ENCODE assay signal across 16 cellular contexts in the genomic region with DNA sequence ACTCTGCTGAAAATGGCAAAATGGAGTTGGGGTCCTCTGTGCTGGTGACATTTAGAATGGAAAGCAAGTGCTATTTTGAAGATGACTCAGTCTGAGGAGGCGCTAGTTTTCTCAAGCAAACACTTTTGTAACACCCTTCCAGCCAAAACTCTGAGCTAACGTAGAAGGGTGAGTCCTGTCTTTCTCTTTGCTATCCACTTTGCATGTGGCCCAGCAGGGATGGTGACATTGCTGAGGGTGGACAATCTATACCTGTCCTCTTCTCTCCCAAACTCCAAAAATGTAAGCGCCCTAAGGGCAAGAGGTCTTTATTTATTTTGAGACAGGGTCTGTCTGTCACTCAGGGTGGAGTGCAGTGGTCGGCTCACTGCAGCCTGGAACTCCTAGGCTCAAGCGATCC. TPM values are rescaled to one million over a fixed set of nuclear protein-coding genes. Genes with fewer than 3 reads are reported as not detected.
DNase-seq lines count a peak whose midpoint lies in the region; ATAC-seq and TF ChIP-seq lines count a peak whose summit lies in the region.
"Had no signal": no experiment of that assay in that cellular context is flagged by ENCODE, and none has a peak within 500 bp of the region (broad histone marks: within the 10 kb centered on the region; RNA-seq: fewer than 3 reads in every experiment).

No MANE protein-coding gene starts in this region.

- no peaks in the 10 kb centered on the region for H3K9me3 ChIP-seq in BLaER1 treated with 17β-estradiol and CSF1 and Interleukin-3, amounts not matched to agents 10 nM and 100 nM (replicated peaks in 1 of 11)

- peaks cover 0 to 10% (median 9%) of the 10 kb centered on the region in 11 experiments; a peak in 13 of 22 replicates for H4K20me1 ChIP-seq in BLaER1 treated with 17β-estradiol and CSF1 and Interleukin-3, amounts not matched to agents 10 nM and 100 nM

- no peak for TF ChIP-seq CTCF in NB4 (IDR thresholded peaks at IDR 0.05; ENCODE audit: low read depth, low read length)
- no peak for TF ChIP-seq CTCF in chondrocyte (IDR thresholded peaks at IDR 0.05)

- TF ChIP-seq POLR2A in NB4 (IDR thresholded peaks at IDR 0.05; ENCODE audit: extremely low read depth, insufficient read length): no peak

- H3K4me3 ChIP-seq in BLaER1 treated with 17β-estradiol and CSF1 and Interleukin-3, amounts not matched to agents 10 nM and 100 nM: no peak overlapping the region
- H3K4me3 ChIP-seq in NB4 (ENCODE audit: low read depth, low read length): no peak overlapping the region
- H3K4me3 ChIP-seq: GM23338 had no signal

- peak overlapping the region in 6 of 11 experiments; percentile 9 to 77 (median 40); a peak in 10 of 22 replicates for H3K4me2 ChIP-seq in BLaER1 treated with 17β-estradiol and CSF1 and Interleukin-3, amounts not matched to agents 10 nM and 100 nM
- H3K4me2 ChIP-seq: GM23338 had no signal

- H3K36me3 Mint-ChIP-seq in chondrocyte (ENCODE audit: low read depth): peaks cover under 1% of the 10 kb centered on the region

- no peak overlapping the region; a peak in 1 of 22 replicates for H3K9ac ChIP-seq in BLaER1 treated with 17β-estradiol and CSF1 and Interleukin-3, amounts not matched to agents 10 nM and 100 nM

- H3K27me3 ChIP-seq in BLaER1 treated with 17β-estradiol and CSF1 and Interleukin-3, amounts not matched to agents 10 nM and 100 nM: no peaks in the 10 kb centered on the region

- DNase-seq in NB4 (ENCODE audit: low read depth) (peak; percentile 17), mesenteric fat pad (ENCODE audit: low spot score) (peak; percentile 30), chondrocyte (ENCODE audit: low spot score) (no peak)
- DNase-seq in stimulated activated CD4-positive, alpha-beta T cell treated with anti-CD3 and anti-CD28 coated beads, Interleukin-4, amount 100 ng/mL, for 24 hours: no peak
- DNase-seq: CD4-positive, alpha-beta T cell; CD8-positive, alpha-beta memory T cell; DMS 273 treated with DMSO at 0.1 percent for 48 hours; DMS53; DMS79 treated with DMSO at 0.1 percent for 48 hours; GF-D8; H9 had no signal

- no peaks in the 10 kb centered on the region for H3K9me3 Mint-ChIP-seq in chondrocyte (ENCODE audit: low read depth)
- H3K9me3 Mint-ChIP-seq: CD14-positive monocyte; CD4-positive, alpha-beta T cell; CD8-positive, alpha-beta memory T cell; GM23338 had no signal

- ATAC-seq in HG03439 (IDR thresholded peaks at IDR 0.05; ENCODE audit: unreplicated experiment): no peak
- ATAC-seq: GM23338, HCT116 had no signal

- H3K27ac ChIP-seq in BLaER1 treated with 17β-estradiol and CSF1 and Interleukin-3, amounts not matched to agents 10 nM and 100 nM: peak overlapping the region in 1 of 11 experiments; percentile 7; a peak in 1 of 22 replicates

- H3K27ac Mint-ChIP-seq in chondrocyte (ENCODE audit: unreplicated experiment): no peak overlapping the region
- H3K27ac Mint-ChIP-seq: CD14-positive monocyte; CD4-positive, alpha-beta T cell; GM23338; H9 had no signal

- no peak overlapping the region for H3K4me3 Mint-ChIP-seq in chondrocyte (ENCODE audit: unreplicated experiment)
- H3K4me3 Mint-ChIP-seq: CD14-positive monocyte; CD4-positive, alpha-beta T cell; GM23338; H9 had no signal

- peaks cover 18% of the 10 kb centered on the region for H3K4me1 Mint-ChIP-seq in chondrocyte (ENCODE audit: low read depth)

- peaks cover 4% of the 10 kb centered on the region for H3K27me3 Mint-ChIP-seq in chondrocyte (ENCODE audit: low read depth)
- H3K27me3 Mint-ChIP-seq: CD4-positive, alpha-beta T cell had no signal

- peaks cover 26 to 90% (median 76%) of the 10 kb centered on the region in 10 experiments for H3K4me1 ChIP-seq in BLaER1 treated with 17β-estradiol and CSF1 and Interleukin-3, amounts not matched to agents 10 nM and 100 nM

- H3K36me3 ChIP-seq in BLaER1 treated with 17β-estradiol and CSF1 and Interleukin-3, amounts not matched to agents 10 nM and 100 nM: peaks cover 5 to 8% (median 7%) of the 10 kb centered on the region in 11 experiments

RNA-seq across cellular contexts. Expression of a gene that starts 3.6 kb away (rescaled TPM):
- total RNA-seq in mesenteric fat pad (49.9 TPM), chondrocyte (39.9 to 53.6 TPM (median 43.2 TPM) in 3 replicates)

RNA-seq across cellular contexts. Expression of a gene that starts 12.1 kb away (rescaled TPM):
- total RNA-seq in mesenteric fat pad: 71.8 TPM
- 39.3 to 56.9 TPM (median 42.7 TPM) in 3 replicates for total RNA-seq in chondrocyte

RNA-seq across cellular contexts. Expression of a gene that starts 45.7 kb away (rescaled TPM):
- total RNA-seq in mesenteric fat pad (80.0 TPM), chondrocyte (65.3 to 73.6 TPM (median 72.7 TPM) in 3 replicates)

Comparison
In these comparisons a context has a peak if more than half of its experiments do, and no peak if none do; other contexts are left out.
1. DNase-seq: peak in NB4 (single experiment) and mesenteric fat pad (single experiment); none in chondrocyte (single experiment) and stimulated activated CD4-positive, alpha-beta T cell treated with anti-CD3 and anti-CD28 coated beads, Interleukin-4, amount 100 ng/mL, for 24 hours (single experiment).